8 cellular contexts compared by ENCODE assay signal in genomic region chr20:44736170-44737021, GRCh38. TPM values are rescaled to one million over a fixed set of nuclear protein-coding genes. Genes with fewer than 3 reads are reported as not detected.
DNase-seq lines count a peak whose midpoint lies in the region; ATAC-seq, FAIRE-seq and TF ChIP-seq lines count a peak whose summit lies in the region.

No MANE protein-coding gene starts in this region.

- H3K9me3 Mint-ChIP-seq in activated T-cell treated with anti-CD3 and anti-CD28 coated beads, Interleukin-2, amount 50 U/mL, for 72 hours: peaks cover 5 to 6% of the 10 kb centered on the region in 2 donors

- no peak for TF ChIP-seq EP300 in A549 (IDR thresholded peaks at IDR 0.05)

- H3K27ac Mint-ChIP-seq in activated T-cell treated with anti-CD3 and anti-CD28 coated beads, Interleukin-2, amount 50 U/mL, for 72 hours: no peak overlapping the region

- TF ChIP-seq CTCF in A549 (IDR thresholded peaks at IDR 0.05) (no peak), pancreas (IDR thresholded peaks at IDR 0.05) (no peak)

- H3K4me1 ChIP-seq in A549: peaks cover 43% of the 10 kb centered on the region
- H3K4me1 ChIP-seq in pancreas: no peaks in the 10 kb centered on the region

- CTCF ChIA-PET in A549 (lab: Yijun Ruan, JAX): interaction anchor here (1.0 to 9.5 kb wide), 4 partner anchors 12 to 131 kb away, joined by 4 to 119 read pairs (median 18); no protein-coding TSS in a partner anchor

- peaks cover 0 to 3% of the 10 kb centered on the region in 2 donors for H3K36me3 Mint-ChIP-seq in activated T-cell treated with anti-CD3 and anti-CD28 coated beads, Interleukin-2, amount 50 U/mL, for 72 hours (ENCODE audit: insufficient read depth in 2 of 2)

- no peak for TF ChIP-seq RAD21 in A549 (conservative IDR thresholded peaks at IDR 0.05 in 1 of 2, IDR thresholded peaks at IDR 0.05 in 1 of 2)

- H3K27me3 ChIP-seq in pancreas: no peaks in the 10 kb centered on the region

- no peak for TF ChIP-seq POLR2A in A549 (IDR thresholded peaks at IDR 0.05; ENCODE audit: low read length)

- WGBS in A549 (ENCODE audit: missing lambda C conversion rate): 35% methylated on average over 6 of the region's 6 CpGs
- WGBS in pancreas, 2 donors: 30 to 36% methylated on average over 6 of the region's 6 CpGs

- H3K27me3 Mint-ChIP-seq in activated T-cell treated with anti-CD3 and anti-CD28 coated beads, Interleukin-2, amount 50 U/mL, for 72 hours (ENCODE audit: low read depth): no peaks in the 10 kb centered on the region

- H3K4me3 Mint-ChIP-seq in activated T-cell treated with anti-CD3 and anti-CD28 coated beads, Interleukin-2, amount 50 U/mL, for 72 hours: peak overlapping the region; percentile 72 to 86

- peak; percentile 72 to 87 for ATAC-seq in A549
- ATAC-seq in activated T-cell treated with anti-CD3 and anti-CD28 coated beads, Interleukin-2, amount 50 U/mL, for 72 hours (replicated peaks in 1 of 2): peak; percentile 61 to 62
- ATAC-seq in pancreas: peak; percentile 88 to 92 (median 89)
- ATAC-seq in HG03565 (IDR thresholded peaks at IDR 0.05; ENCODE audit: unreplicated experiment): no peak
- no peak for ATAC-seq in HG03432 (IDR thresholded peaks at IDR 0.05; ENCODE audit: unreplicated experiment)

- no peaks in the 10 kb centered on the region for H3K9me3 ChIP-seq in A549
- H3K9me3 ChIP-seq in pancreas: no peaks in the 10 kb centered on the region

- no peak overlapping the region for H3K4me3 ChIP-seq in A549
- H3K4me3 ChIP-seq in pancreas: no peak overlapping the region

- POLR2A ChIA-PET in A549 (lab: Yijun Ruan, JAX): no interaction called here

- H3K27ac ChIP-seq in A549 (peak overlapping the region; percentile 57 to 96), pancreas (no peak overlapping the region)

- peak overlapping the region; percentile 50 for H3K4me2 ChIP-seq in A549

- DNase-seq in A549 (ENCODE audit: low read depth in 1 of 2, low spot score in 1 of 2) (peak; percentile 86 to 97), NCI-H2227 treated with DMSO at 0.1 percent for 48 hours (lab: John Stamatoyannopoulos, UW) (peak; percentile 80), globus pallidus (ENCODE audit: low spot score) (peak; percentile 88), pancreas (peak in 4 of 6 donors; percentile 63 to 78 (median 70))
- DNase-seq in activated T-cell treated with anti-CD3 and anti-CD28 coated beads, Interleukin-2, amount 50 U/mL, for 72 hours: peak; percentile 23 to 29

- no peaks in the 10 kb centered on the region for H3K36me3 ChIP-seq in pancreas

- FAIRE-seq in A549 (lab: Jason Lieb, UNC): peak; percentile 13
- peak; percentile 93 for FAIRE-seq in G401.6 (lab: Jason Lieb, UNC)
- no peak for FAIRE-seq in pancreas (lab: Jason Lieb, UNC)

- peaks cover 42% of the 10 kb centered on the region for H3K4me1 Mint-ChIP-seq in activated T-cell treated with anti-CD3 and anti-CD28 coated beads, Interleukin-2, amount 50 U/mL, for 72 hours (ENCODE audit: low read depth)

- intact Hi-C loops in pancreas (cut with DNase I): no loop called here

TF ChIP-seq in A549, 52 proteins besides CTCF, POLR2A, EP300 and RAD21:
- TF ChIP-seq FOSL2 (IDR thresholded peaks at IDR 0.05) (no peak), FOSL2 (CRISPR knock-in tag; IDR thresholded peaks at IDR 0.05) (peak; percentile 22; the same call in 1 of the 2 replicates), HOXB5 (CRISPR knock-in tag; IDR thresholded peaks at IDR 0.05) (no peak), MAFK (IDR thresholded peaks at IDR 0.05; ENCODE audit: partially characterized antibody) (peak; percentile 36), HEYL (CRISPR knock-in tag; IDR thresholded peaks at IDR 0.05) (no peak), CEBPB (IDR thresholded peaks at IDR 0.05) (peak; percentile 12 to 89; a peak in 3 of 4 replicates), USF2 (IDR thresholded peaks at IDR 0.05) (peak; percentile 85), PHF8 (IDR thresholded peaks at IDR 0.05; ENCODE audit: borderline replicate concordance, low read depth) (no peak), BCL3 (IDR thresholded peaks at IDR 0.05) (no peak), RNF2 (IDR thresholded peaks at IDR 0.05; ENCODE audit: borderline replicate concordance, low read depth) (no peak), REST (IDR thresholded peaks at IDR 0.05) (no peak), TP53 (CRISPR knock-in tag; IDR thresholded peaks at IDR 0.05) (no peak), ZNF302 (CRISPR knock-in tag; IDR thresholded peaks at IDR 0.05) (no peak), ZSCAN20 (CRISPR knock-in tag; IDR thresholded peaks at IDR 0.05) (no peak)

RNA-seq across cellular contexts. Expression of gene KCNK15, which starts 9.3 kb away (rescaled TPM):
- polyA plus RNA-seq in A549 (2011; rRNA removed): 0.33 and 0.49 TPM in 2 replicates
- polyA plus RNA-seq in A549 (2012; cell fraction: cytosol; rRNA removed): 0.73 and 1.3 TPM in 2 replicates
- 0.76 and 0.90 TPM in 2 replicates for polyA plus RNA-seq in A549 (2012; cell fraction: nucleus; rRNA removed)
- polyA plus RNA-seq in A549 (2017; fragmentation: RNase III; extraction: RNeasy Plus Mini Kit Qiagen cat#74134 plus additional on column Dnase treatment): 0.41 to 0.67 TPM (median 0.43 TPM) in 3 replicates
- polyA minus RNA-seq in A549 (2011; rRNA and poly(A)+ RNA removed): 0.58 and 0.66 TPM in 2 replicates
- total RNA-seq in activated T-cell treated with anti-CD3 and anti-CD28 coated beads, Interleukin-2, amount 50 U/mL, for 72 hours: under 1 TPM; 0.48 to 0.63 TPM
- total RNA-seq in pancreas: 1 to 10 TPM in 3 of 6 donors, under 1 TPM in 3; 0.75 to 2.5 (median 1.4) TPM
- polyA plus RNA-seq in pancreas: 1 to 10 TPM in 1 of 2 donors, under 1 TPM in 1; 0.42 to 1.1 TPM

RNA-seq across cellular contexts. Expression of gene CCN5, which starts 21.2 kb away (rescaled TPM):
- polyA plus RNA-seq in A549 (2011; rRNA removed) (9.9 and 10.1 TPM in 2 replicates), A549 (2017; fragmentation: RNase III; extraction: RNeasy Plus Mini Kit Qiagen cat#74134 plus additional on column Dnase treatment) (11.1 to 13.9 TPM (median 12.3 TPM) in 3 replicates), pancreas (1 to 10 TPM; 3.3 to 6.4 TPM)
- polyA plus RNA-seq in A549 (2012; cell fraction: cytosol; rRNA removed): 32.0 and 52.5 TPM in 2 replicates
- polyA plus RNA-seq in A549 (2012; cell fraction: nucleus; rRNA removed): 59.4 and 69.8 TPM in 2 replicates
- polyA minus RNA-seq in A549 (2011; rRNA and poly(A)+ RNA removed): 4.5 and 6.9 TPM in 2 replicates
- total RNA-seq in activated T-cell treated with anti-CD3 and anti-CD28 coated beads, Interleukin-2, amount 50 U/mL, for 72 hours: not detected
- 1 to 10 TPM in 5 of 6 donors, under 1 TPM in 1; 0.14 to 3.3 (median 1.3) TPM for total RNA-seq in pancreas

Comparison
In these comparisons a context has a peak if more than half of its experiments do, and no peak if none do; other contexts are left out.
1. ATAC-seq: peak in A549 (2 of 2), activated T-cell treated with anti-CD3 and anti-CD28 coated beads, Interleukin-2, amount 50 U/mL, for 72 hours (2 of 2) and pancreas (4 of 4); none in HG03565 (single experiment) and HG03432 (single experiment).
2. DNase-seq: peak in every context shown above with its lines; median percentile 92 in A549; 88 in globus pallidus; 80 in NCI-H2227 treated with DMSO at 0.1 percent for 48 hours; 70 in pancreas; 26 in activated T-cell treated with anti-CD3 and anti-CD28 coated beads, Interleukin-2, amount 50 U/mL, for 72 hours.
3. H3K27ac ChIP-seq: peak in A549 (2 of 2); none in pancreas (0 of 4).